17 cellular contexts compared by ENCODE assay signal in the genomic region with DNA sequence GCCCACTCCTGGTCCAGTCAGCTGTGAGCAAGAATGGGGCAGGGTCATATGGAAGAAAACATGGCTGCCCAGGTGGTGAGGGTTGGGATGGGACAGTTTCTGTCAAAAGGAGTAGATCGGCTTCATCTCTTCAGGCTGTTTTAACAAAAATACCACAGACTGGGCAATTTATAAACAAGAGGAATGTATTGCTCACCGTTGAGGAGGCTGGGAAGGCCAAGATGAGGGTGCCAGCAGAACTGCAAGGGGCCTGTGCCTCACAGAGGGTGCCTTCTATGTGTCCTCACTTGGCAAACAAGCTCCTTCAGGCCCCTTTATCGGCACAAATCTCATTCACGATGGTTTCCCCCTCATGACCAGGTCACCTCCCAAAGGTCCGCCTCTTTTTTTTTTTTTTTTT. TPM values are rescaled to one million over a fixed set of nuclear protein-coding genes. Genes with fewer than 3 reads are reported as not detected.
"Had no signal": no experiment of that assay in that cellular context is flagged by ENCODE, and none has a peak within 500 bp of the region (broad histone marks: within the 10 kb centered on the region; RNA-seq: fewer than 3 reads in every experiment).

No MANE protein-coding gene starts in this region.

- H3K27me3 ChIP-seq: breast epithelium, spleen had no signal

- H3K27ac Mint-ChIP-seq: activated CD4-positive, alpha-beta T cell treated with anti-CD3 and anti-CD28 coated beads, Interleukin-2, amount 10 ng/mL, durations not matched to agents 7 days and 5 days; activated CD8-positive, alpha-beta T cell treated with anti-CD3 and anti-CD28 coated beads, Interleukin-2, amount 10 ng/mL, durations not matched to agents 7 days and 5 days; activated naive CD4-positive, alpha-beta T cell treated with anti-CD3 and anti-CD28 coated beads, Interleukin-2, amount 10 ng/mL, durations not matched to agents 7 days and 5 days; activated naive CD8-positive, alpha-beta T cell treated with anti-CD3 and anti-CD28 coated beads, Interleukin-2, amount 50 U/mL, for 24 hours; activated T-cell treated with anti-CD3 and anti-CD28 coated beads, Interleukin-2, amount 50 U/mL, for 24 hours; activated T-helper 2 cell treated with anti-CD3 and anti-CD28 coated beads, Interferon-gamma antibody, Interleukin-2, Interleukin-4, amounts not matched to agents 10 μg/mL and 5 μg/mL and 100 μg/mL, durations not matched to agents 14 hours and 24 hours and 36 hours; stimulated activated memory B cell treated with anti-CD40 and anti-IgM and Interleukin-4, amounts not matched to agents 10 μg/mL and 1 μg/mL and 100 μg/mL, for 72 hours; T-helper 1 cell treated with Interleukin-12 subunit alpha and Interleukin-12 subunit beta and Interleukin-4 antibody, amounts not matched to agents 30 μg/mL and 1 μg/mL, for 36 hours had no signal

- H3K27ac ChIP-seq: spleen had no signal

- H3K9me3 Mint-ChIP-seq: activated CD4-positive, alpha-beta T cell treated with anti-CD3 and anti-CD28 coated beads, Interleukin-2, amount 10 ng/mL, durations not matched to agents 7 days and 5 days; activated naive CD4-positive, alpha-beta T cell treated with anti-CD3 and anti-CD28 coated beads, Interleukin-2, amount 10 ng/mL, durations not matched to agents 7 days and 5 days; activated naive CD8-positive, alpha-beta T cell treated with anti-CD3 and anti-CD28 coated beads, Interleukin-2, amount 50 U/mL, for 24 hours; activated T-cell treated with anti-CD3 and anti-CD28 coated beads, Interleukin-2, amount 50 U/mL, for 24 hours; activated T-helper 2 cell treated with anti-CD3 and anti-CD28 coated beads, Interferon-gamma antibody, Interleukin-2, Interleukin-4, amounts not matched to agents 10 μg/mL and 5 μg/mL and 100 μg/mL, durations not matched to agents 14 hours and 24 hours and 36 hours; naive thymus-derived CD4-positive, alpha-beta T cell; stimulated activated memory B cell treated with anti-CD40 and anti-IgM and Interleukin-4, amounts not matched to agents 10 μg/mL and 1 μg/mL and 100 μg/mL, for 72 hours; T-helper 1 cell treated with Interleukin-12 subunit alpha and Interleukin-12 subunit beta and Interleukin-4 antibody, amounts not matched to agents 30 μg/mL and 1 μg/mL, for 36 hours had no signal

- H3K4me1 Mint-ChIP-seq: activated naive CD4-positive, alpha-beta T cell treated with anti-CD3 and anti-CD28 coated beads, Interleukin-2, amount 10 ng/mL, durations not matched to agents 7 days and 5 days; activated naive CD8-positive, alpha-beta T cell treated with anti-CD3 and anti-CD28 coated beads, Interleukin-2, amount 50 U/mL, for 24 hours had no signal

- H3K4me1 ChIP-seq: breast epithelium, spleen had no signal

- H3K27me3 Mint-ChIP-seq: activated CD4-positive, alpha-beta T cell treated with anti-CD3 and anti-CD28 coated beads, Interleukin-2, amount 10 ng/mL, durations not matched to agents 7 days and 5 days; activated naive CD8-positive, alpha-beta T cell treated with anti-CD3 and anti-CD28 coated beads, Interleukin-2, amount 50 U/mL, for 24 hours; activated T-cell treated with anti-CD3 and anti-CD28 coated beads, Interleukin-2, amount 50 U/mL, for 24 hours; naive thymus-derived CD4-positive, alpha-beta T cell; stimulated activated memory B cell treated with anti-CD40 and anti-IgM and Interleukin-4, amounts not matched to agents 10 μg/mL and 1 μg/mL and 100 μg/mL, for 72 hours had no signal

- H3K36me3 Mint-ChIP-seq: activated naive CD4-positive, alpha-beta T cell treated with anti-CD3 and anti-CD28 coated beads, Interleukin-2, amount 10 ng/mL, durations not matched to agents 7 days and 5 days; naive thymus-derived CD4-positive, alpha-beta T cell had no signal

- H3K4me3 Mint-ChIP-seq: activated CD4-positive, alpha-beta T cell treated with anti-CD3 and anti-CD28 coated beads, Interleukin-2, amount 10 ng/mL, durations not matched to agents 7 days and 5 days; activated CD8-positive, alpha-beta T cell treated with anti-CD3 and anti-CD28 coated beads, Interleukin-2, amount 10 ng/mL, durations not matched to agents 7 days and 5 days; activated naive CD4-positive, alpha-beta T cell treated with anti-CD3 and anti-CD28 coated beads, Interleukin-2, amount 10 ng/mL, durations not matched to agents 7 days and 5 days; activated naive CD8-positive, alpha-beta T cell treated with anti-CD3 and anti-CD28 coated beads, Interleukin-2, amount 50 U/mL, for 24 hours; activated T-cell treated with anti-CD3 and anti-CD28 coated beads, Interleukin-2, amount 50 U/mL, for 24 hours; naive thymus-derived CD4-positive, alpha-beta T cell; stimulated activated memory B cell treated with anti-CD40 and anti-IgM and Interleukin-4, amounts not matched to agents 10 μg/mL and 1 μg/mL and 100 μg/mL, for 72 hours; T-helper 1 cell treated with Interleukin-12 subunit alpha and Interleukin-12 subunit beta and Interleukin-4 antibody, amounts not matched to agents 30 μg/mL and 1 μg/mL, for 36 hours had no signal

- H3K4me3 ChIP-seq: breast epithelium, spleen had no signal

- H3K9me3 ChIP-seq: breast epithelium, spleen had no signal

- ATAC-seq: activated CD8-positive, alpha-beta T cell treated with anti-CD3 and anti-CD28 coated beads, Interleukin-2, amount 10 ng/mL, durations not matched to agents 7 days and 5 days; activated naive CD8-positive, alpha-beta T cell treated with anti-CD3 and anti-CD28 coated beads, Interleukin-2, amount 50 U/mL, for 24 hours; esophagus mucosa; naive thymus-derived CD4-positive, alpha-beta T cell; stimulated activated memory B cell treated with anti-CD40 and anti-IgM and Interleukin-4, amounts not matched to agents 10 μg/mL and 1 μg/mL and 100 μg/mL, for 72 hours had no signal

- DNase-seq: activated CD4-positive, alpha-beta T cell treated with anti-CD3 and anti-CD28 coated beads, Interleukin-2, amount 10 ng/mL, durations not matched to agents 7 days and 5 days; activated CD8-positive, alpha-beta T cell treated with anti-CD3 and anti-CD28 coated beads, Interleukin-2, amount 10 ng/mL, durations not matched to agents 7 days and 5 days; activated naive CD4-positive, alpha-beta T cell treated with anti-CD3 and anti-CD28 coated beads, Interleukin-2, amount 10 ng/mL, durations not matched to agents 7 days and 5 days; activated naive CD8-positive, alpha-beta T cell treated with anti-CD3 and anti-CD28 coated beads, Interleukin-2, amount 50 U/mL, for 24 hours; activated T-cell treated with anti-CD3 and anti-CD28 coated beads, Interleukin-2, amount 50 U/mL, for 24 hours; anterior cingulate cortex; cortex of kidney; mesenchymal stem cell; naive thymus-derived CD4-positive, alpha-beta T cell; posterior cingulate gyrus; spleen; stimulated activated CD4-positive, alpha-beta T cell treated with anti-CD3 and anti-CD28 coated beads, Interleukin-4, amount 100 ng/mL, for 4 hours had no signal

- H3K36me3 ChIP-seq: breast epithelium had no signal

RNA-seq across cellular contexts. Expression of gene ARHGEF17, which starts 50.0 kb away (rescaled TPM):
- total RNA-seq: activated CD4-positive, alpha-beta T cell treated with anti-CD3 and anti-CD28 coated beads, Interleukin-2, amount 10 ng/mL, durations not matched to agents 7 days and 5 days had no signal
- polyA plus RNA-seq: naive thymus-derived CD4-positive, alpha-beta T cell had no signal
